In the genomic region with DNA sequence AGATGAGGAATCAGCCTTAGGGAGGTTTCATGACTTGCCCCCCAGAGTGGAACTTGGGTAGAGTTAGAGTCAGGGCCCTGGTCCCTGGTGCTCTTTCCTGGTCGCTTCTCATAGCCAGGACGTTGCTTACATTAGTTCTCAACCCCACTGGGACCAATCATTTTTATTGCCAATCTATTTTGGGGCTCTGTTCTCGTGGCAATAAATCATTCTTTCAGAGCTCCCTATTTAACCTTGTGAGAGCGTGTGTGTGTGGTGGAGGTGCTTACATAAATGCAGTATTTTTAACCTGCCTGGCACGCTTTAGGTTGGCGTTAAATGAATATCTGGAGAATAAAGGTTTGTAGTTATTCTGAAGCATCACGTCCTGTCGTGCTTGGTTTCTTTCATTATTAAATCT, we compare ENCODE assay signal across 13 cellular contexts. TPM values are rescaled to one million over a fixed set of nuclear protein-coding genes. Genes with fewer than 3 reads are reported as not detected.
DNase-seq lines count a peak whose midpoint lies in the region; ATAC-seq and TF ChIP-seq lines count a peak whose summit lies in the region.
"Had no signal": no experiment of that assay in that cellular context is flagged by ENCODE, and none has a peak within 500 bp of the region (broad histone marks: within the 10 kb centered on the region; RNA-seq: fewer than 3 reads in every experiment).

No MANE protein-coding gene starts in this region.

- H3F3A ChIP-seq in GM23338 (replicated peaks; ENCODE audit: low read depth), result 0 out of 2 replicates have a peak, but pooled peaks cover 4% of the 10 kb centered on the region

- no peak overlapping the region for H2AFZ ChIP-seq in GM23338

- in situ Hi-C loops in G401 (cut with HindIII; ENCODE audit: low sequenced_read_pairs), result no loop called here

- ATAC-seq in GM23338, result no peak

- H3K36me3 ChIP-seq in GM23338 (ENCODE audit: insufficient read depth) (no peaks in the 10 kb centered on the region), skeletal muscle tissue (ENCODE audit: control insufficient read depth in 3 of 3, insufficient read depth in 3 of 3, low read length in 3 of 3) (no peaks in the 10 kb centered on the region)

- no peak overlapping the region for H3K27ac Mint-ChIP-seq in GM23338
- H3K27ac Mint-ChIP-seq: activated CD4-positive, alpha-beta T cell treated with anti-CD3 and anti-CD28 coated beads, Interleukin-2, amount 10 ng/mL, durations not matched to agents 7 days and 5 days; activated naive CD8-positive, alpha-beta T cell treated with anti-CD3 and anti-CD28 coated beads for 36 hours; stimulated activated naive CD8-positive, alpha-beta T cell treated with anti-CD3 and anti-CD28 coated beads, Interleukin-15, Interleukin-2, amounts not matched to agents 100 ng/mL and 50 ng/mL, for 24 hours had no signal

- no peak for DNase-seq in GM23338 (ENCODE audit: low spot score)
- DNase-seq in NCI-H526 (lab: John Stamatoyannopoulos, UW), result peak; percentile 30 to 65
- DNase-seq in epithelial cell of proximal tubule (ENCODE audit: low read depth), result no peak
- no peak for DNase-seq in stimulated activated naive CD4-positive, alpha-beta T cell (lab: John Stamatoyannopoulos, UW)
- DNase-seq in G401 (ENCODE audit: low spot score), result no peak
- no peak for DNase-seq in HUDEP-2 (lab: John Stamatoyannopoulos, UW; ENCODE audit: unreplicated experiment in 76 of 76)
- DNase-seq: activated CD4-positive, alpha-beta T cell treated with anti-CD3 and anti-CD28 coated beads, Interleukin-2, amount 10 ng/mL, durations not matched to agents 7 days and 5 days; activated naive CD8-positive, alpha-beta T cell treated with anti-CD3 and anti-CD28 coated beads for 36 hours; kidney glomerular epithelial cell had no signal

- TF ChIP-seq CTCF in GM23338 (conservative IDR thresholded peaks at IDR 0.05; ENCODE audit: low read depth in 2 of 2), result no peak
- TF ChIP-seq CTCF in epithelial cell of proximal tubule (conservative IDR thresholded peaks at IDR 0.05; ENCODE audit: low read depth, low read length), result no peak

- 0 out of 2 replicates have a peak overlapping the region, but pooled peaks have one; percentile 98 for H3K4me2 ChIP-seq in GM23338

- no peaks in the 10 kb centered on the region; the same call in 2 of the 3 replicates for H3K9me3 Mint-ChIP-seq in GM23338
- H3K9me3 Mint-ChIP-seq: activated CD4-positive, alpha-beta T cell treated with anti-CD3 and anti-CD28 coated beads, Interleukin-2, amount 10 ng/mL, durations not matched to agents 7 days and 5 days; activated naive CD8-positive, alpha-beta T cell treated with anti-CD3 and anti-CD28 coated beads for 36 hours; stimulated activated naive CD8-positive, alpha-beta T cell treated with anti-CD3 and anti-CD28 coated beads, Interleukin-15, Interleukin-2, amounts not matched to agents 100 ng/mL and 50 ng/mL, for 24 hours had no signal

- no peaks in the 10 kb centered on the region for H3K9me2 ChIP-seq in GM23338 (ENCODE audit: insufficient read depth)

- H3K27ac ChIP-seq in GM23338 (ENCODE audit: low read depth) (no peak overlapping the region), skeletal muscle tissue (ENCODE audit: low read depth, low read length) (peak overlapping the region; percentile 91)
- H3K27ac ChIP-seq: HL-60, SJSA1 had no signal

- H3K36me3 Mint-ChIP-seq in GM23338 (ENCODE audit: low read depth), result no peaks in the 10 kb centered on the region; the same call in 2 of the 3 replicates
- H3K36me3 Mint-ChIP-seq: activated naive CD8-positive, alpha-beta T cell treated with anti-CD3 and anti-CD28 coated beads for 36 hours had no signal

- peaks cover 70% of the 10 kb centered on the region for H4K20me1 ChIP-seq in GM23338 (replicated peaks; ENCODE audit: insufficient read depth)

- peak overlapping the region; percentile 75 to 83 (median 76) for H3K9ac ChIP-seq in skeletal muscle tissue (ENCODE audit: low read depth in 1 of 3, low read length in 3 of 3)

- peaks cover 75% of the 10 kb centered on the region for H3K79me2 ChIP-seq in GM23338 (replicated peaks; ENCODE audit: insufficient read depth)

- H3K4me1 Mint-ChIP-seq in GM23338, result peaks cover 67% of the 10 kb centered on the region

- H3K4me1 ChIP-seq in GM23338 (ENCODE audit: insufficient read depth) (peaks cover 65% of the 10 kb centered on the region), skeletal muscle tissue (ENCODE audit: control insufficient read depth in 3 of 3, insufficient read depth in 3 of 3, low read length in 3 of 3) (peaks cover 40 to 55% (median 52%) of the 10 kb centered on the region in 3 donors)

- H3K27me3 Mint-ChIP-seq in GM23338 (ENCODE audit: insufficient read depth, low read depth, poor library complexity), result peaks cover 13% of the 10 kb centered on the region

- H3K4me3 Mint-ChIP-seq in GM23338, result no peak overlapping the region
- H3K4me3 Mint-ChIP-seq: activated CD4-positive, alpha-beta T cell treated with anti-CD3 and anti-CD28 coated beads, Interleukin-2, amount 10 ng/mL, durations not matched to agents 7 days and 5 days; activated naive CD8-positive, alpha-beta T cell treated with anti-CD3 and anti-CD28 coated beads for 36 hours; stimulated activated naive CD8-positive, alpha-beta T cell treated with anti-CD3 and anti-CD28 coated beads, Interleukin-15, Interleukin-2, amounts not matched to agents 100 ng/mL and 50 ng/mL, for 24 hours had no signal

- H3K4me3 ChIP-seq in GM23338, result no peak overlapping the region
- H3K4me3 ChIP-seq in epithelial cell of proximal tubule (ENCODE audit: low read depth, low read length), result peak overlapping the region; percentile 99
- H3K4me3 ChIP-seq in skeletal muscle tissue (ENCODE audit: low read length in 3 of 3), result peak overlapping the region; percentile 25 to 48 (median 34)
- H3K4me3 ChIP-seq: SJSA1 had no signal

- H3K27me3 ChIP-seq in GM23338 (ENCODE audit: insufficient read depth), result peaks cover 3% of the 10 kb centered on the region; the same call in 1 of the 2 replicates
- H3K27me3 ChIP-seq in skeletal muscle tissue (ENCODE audit: control insufficient read depth in 3 of 3, insufficient read depth in 3 of 3, low read length in 3 of 3), result no peaks in the 10 kb centered on the region
- H3K27me3 ChIP-seq: SJSA1 had no signal

- H3K9me3 ChIP-seq in skeletal muscle tissue (ENCODE audit: control insufficient read depth in 3 of 3, low read length in 3 of 3), result no peaks in the 10 kb centered on the region
- H3K9me3 ChIP-seq: SJSA1 had no signal

TF ChIP-seq in GM23338, 12 proteins besides CTCF, POLR2A, EP300 and RAD21:
- TF ChIP-seq STAT1 (IDR thresholded peaks at IDR 0.05; ENCODE audit: unreplicated experiment) (no peak), EZH2phosphoT487 (IDR thresholded peaks at IDR 0.05; ENCODE audit: unreplicated experiment) (no peak), JUNB (IDR thresholded peaks at IDR 0.05; ENCODE audit: unreplicated experiment) (no peak), POLR2AphosphoS5 (IDR thresholded peaks at IDR 0.05; ENCODE audit: low read depth) (no peak)
- TF ChIP-seq, protein P1, sequence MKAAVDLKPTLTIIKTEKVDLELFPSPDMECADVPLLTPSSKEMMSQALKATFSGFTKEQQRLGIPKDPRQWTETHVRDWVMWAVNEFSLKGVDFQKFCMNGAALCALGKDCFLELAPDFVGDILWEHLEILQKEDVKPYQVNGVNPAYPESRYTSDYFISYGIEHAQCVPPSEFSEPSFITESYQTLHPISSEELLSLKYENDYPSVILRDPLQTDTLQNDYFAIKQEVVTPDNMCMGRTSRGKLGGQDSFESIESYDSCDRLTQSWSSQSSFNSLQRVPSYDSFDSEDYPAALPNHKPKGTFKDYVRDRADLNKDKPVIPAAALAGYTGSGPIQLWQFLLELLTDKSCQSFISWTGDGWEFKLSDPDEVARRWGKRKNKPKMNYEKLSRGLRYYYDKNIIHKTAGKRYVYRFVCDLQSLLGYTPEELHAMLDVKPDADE (IDR thresholded peaks at IDR 0.05), result no peak
TF ChIP-seq in GM23338: peak in this region for 0.

RNA-seq across cellular contexts. Expression of a gene that starts 4.1 kb away (rescaled TPM):
- total RNA-seq in GM23338 (2014; rRNA removed; shearing (Covaris generic)), result 83.7 and 113 TPM in 2 replicates
- polyA plus RNA-seq in GM23338 (2016; fragmentation: Nextera tagmentation; extraction: Ambion mirVana), result 13.8 and 14.9 TPM in 2 replicates
- total RNA-seq in epithelial cell of proximal tubule, result 109 and 170 TPM in 2 replicates
- 200 TPM for total RNA-seq in skeletal muscle tissue
- total RNA-seq in G401 (2014; rRNA removed; shearing (Covaris generic)), result 42.1 and 50.0 TPM in 2 replicates

Comparison
In these comparisons a context has a peak if more than half of its experiments do, and no peak if none do; other contexts are left out.
1. DNase-seq: peak in NCI-H526 (2 of 2); none in GM23338 (single experiment), epithelial cell of proximal tubule (single experiment), stimulated activated naive CD4-positive, alpha-beta T cell (0 of 6), G401 (single experiment) and HUDEP-2 (0 of 76).